Comparison of ENCODE assay signal across 8 cellular contexts in the genomic region with DNA sequence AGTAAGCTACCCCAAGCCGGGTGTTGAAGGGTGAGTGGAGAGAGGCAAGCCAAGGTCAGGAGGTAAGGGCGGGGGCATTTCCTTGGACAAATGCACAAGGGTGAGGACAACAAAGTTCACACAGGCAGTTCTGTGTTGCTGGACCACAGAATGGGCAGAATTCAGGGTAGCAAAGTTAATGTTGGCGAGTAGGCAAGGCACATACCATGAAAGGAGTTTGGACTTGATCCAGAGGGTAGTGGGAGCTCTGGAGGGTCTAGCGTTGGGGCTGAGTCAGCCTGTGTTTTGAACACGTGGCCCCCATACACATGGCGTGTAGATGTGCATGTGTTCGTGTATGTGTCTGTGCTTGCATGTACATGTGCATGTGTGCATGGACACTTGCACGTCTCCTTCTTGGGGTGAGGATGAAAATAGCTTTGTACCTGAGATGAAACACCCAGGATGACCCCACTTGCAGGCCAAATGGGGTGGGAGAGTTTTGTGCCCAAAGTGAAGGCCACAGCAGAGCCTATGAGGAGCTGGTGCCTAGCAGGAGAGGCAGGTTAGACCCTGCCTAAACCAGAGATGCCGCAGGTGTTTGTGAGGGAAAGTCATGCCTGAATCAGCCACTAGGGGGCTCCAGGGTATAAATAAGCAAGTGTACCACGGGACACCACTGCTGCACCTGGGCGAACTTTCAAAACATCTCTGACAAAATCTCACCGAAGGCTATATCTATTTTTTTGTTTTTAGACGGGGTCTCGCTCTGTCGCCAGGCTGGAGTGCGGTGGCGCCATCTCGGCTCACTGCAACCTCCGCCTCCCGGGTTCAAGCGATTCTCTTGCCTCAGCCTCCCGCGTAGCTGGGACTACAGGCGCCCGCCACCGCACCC. TPM values are rescaled to one million over a fixed set of nuclear protein-coding genes. Genes with fewer than 3 reads are reported as not detected.
DNase-seq lines count a peak whose midpoint lies in the region; ATAC-seq, FAIRE-seq and TF ChIP-seq lines count a peak whose summit lies in the region.

No MANE protein-coding gene starts in this region.

- H2AK5ac ChIP-seq in mesendoderm (ENCODE audit: low read length) = no peak overlapping the region

- H2BK120ac ChIP-seq in mesendoderm (ENCODE audit: low read depth, low read length) = no peak overlapping the region

- no peak overlapping the region for H3K56ac ChIP-seq in mesendoderm (ENCODE audit: low read length)

- no peaks in the 10 kb centered on the region for H3K9me3 Mint-ChIP-seq in activated CD4-positive, alpha-beta memory T cell treated with anti-CD3 and anti-CD28 coated beads, Interleukin-2, amount 10 ng/mL, durations not matched to agents 7 days and 5 days

- no peak overlapping the region for H4K5ac ChIP-seq in mesendoderm (ENCODE audit: low read length)

- CTCF ChIA-PET in activated CD4-positive, alpha-beta memory T cell treated with anti-CD3 and anti-CD28 coated beads, Interleukin-2, amount 10 ng/mL, durations not matched to agents 7 days and 5 days (lab: Charles Lee) = interaction anchor here (0.6 to 4.5 kb wide), 14 partner anchors 10 to 190 kb away, joined by 3 to 43 read pairs (median 3); a partner anchor contains a TSS

- H3K4me1 Mint-ChIP-seq in activated CD4-positive, alpha-beta memory T cell treated with anti-CD3 and anti-CD28 coated beads, Interleukin-2, amount 10 ng/mL, durations not matched to agents 7 days and 5 days = peaks cover 23% of the 10 kb centered on the region

- peaks cover 2% of the 10 kb centered on the region for H3K36me3 Mint-ChIP-seq in activated CD4-positive, alpha-beta memory T cell treated with anti-CD3 and anti-CD28 coated beads, Interleukin-2, amount 10 ng/mL, durations not matched to agents 7 days and 5 days (ENCODE audit: low read depth)

- H3K27ac ChIP-seq in dorsolateral prefrontal cortex (no peak overlapping the region), mesendoderm (ENCODE audit: low read depth, low read length) (no peak overlapping the region)

- POLR2A ChIA-PET in activated CD4-positive, alpha-beta memory T cell treated with anti-CD3 and anti-CD28 coated beads, Interleukin-2, amount 10 ng/mL, durations not matched to agents 7 days and 5 days (lab: Charles Lee) = interaction anchor here (0.8 to 3.0 kb wide), 12 partner anchors 8 to 193 kb away, joined by 3 to 15 read pairs (median 4); a partner anchor contains a TSS

- H3K4me1 ChIP-seq in mesendoderm (ENCODE audit: control insufficient read depth, low read depth, low read length) = no peaks in the 10 kb centered on the region

- H3K18ac ChIP-seq in mesendoderm (ENCODE audit: low read length) = no peak overlapping the region

- H3K27me3 Mint-ChIP-seq in activated CD4-positive, alpha-beta memory T cell treated with anti-CD3 and anti-CD28 coated beads, Interleukin-2, amount 10 ng/mL, durations not matched to agents 7 days and 5 days = no peaks in the 10 kb centered on the region

- H3K4me2 ChIP-seq in mesendoderm (ENCODE audit: low read length) = no peak overlapping the region

- no peaks in the 10 kb centered on the region for H3K79me2 ChIP-seq in mesendoderm (ENCODE audit: control insufficient read depth, insufficient read depth, low read length)

- no peak overlapping the region for H3K4ac ChIP-seq in mesendoderm (ENCODE audit: low read depth, low read length)

- H3K4me3 Mint-ChIP-seq in activated CD4-positive, alpha-beta memory T cell treated with anti-CD3 and anti-CD28 coated beads, Interleukin-2, amount 10 ng/mL, durations not matched to agents 7 days and 5 days = no peak overlapping the region

- peak overlapping the region; percentile 44 for H3K27ac Mint-ChIP-seq in activated CD4-positive, alpha-beta memory T cell treated with anti-CD3 and anti-CD28 coated beads, Interleukin-2, amount 10 ng/mL, durations not matched to agents 7 days and 5 days

- WGBS in mesendoderm (ENCODE audit: extremely low coverage, insufficient coverage, low lambda C conversion rate) = no CpG with 5 or more reads among the region's 26 CpGs

- intact Hi-C loops in dorsolateral prefrontal cortex (cut with DNase I) = loop anchor here (5.0 to 10.0 kb wide), 5 partner anchors 125 to 190 kb away; a partner anchor contains a TSS

- DNase-seq in NCI-H774 (lab: John Stamatoyannopoulos, UW) = peak; percentile 63
- peak; percentile 86 for DNase-seq in activated CD4-positive, alpha-beta memory T cell treated with anti-CD3 and anti-CD28 coated beads, Interleukin-2, amount 10 ng/mL, durations not matched to agents 7 days and 5 days
- peak in 8 of 10 donors; percentile 53 to 91 (median 72) for DNase-seq in dorsolateral prefrontal cortex
- DNase-seq in mesendoderm = peak; percentile 82
- DNase-seq in stimulated activated CD8-positive, alpha-beta memory T cell treated with anti-CD3 and anti-CD28 coated beads, Interleukin-4, amount 100 ng/mL, for 24 hours (ENCODE audit: low read depth) = peak; percentile 69

- H2BK5ac ChIP-seq in mesendoderm (ENCODE audit: low read length) = no peak overlapping the region

- H3K4me3 ChIP-seq in dorsolateral prefrontal cortex (peak overlapping the region in 3 of 59 donors; percentile 7 to 22 (median 15)), mesendoderm (ENCODE audit: low read length) (no peak overlapping the region)

- H3K23ac ChIP-seq in mesendoderm (ENCODE audit: low read length) = no peak overlapping the region

- no peak overlapping the region for H4K8ac ChIP-seq in mesendoderm (ENCODE audit: low read depth, low read length)

- FAIRE-seq in G401.6 (lab: Jason Lieb, UNC) = peak; percentile 90

- H3K9ac ChIP-seq in mesendoderm (ENCODE audit: low read length) = no peak overlapping the region

- no peaks in the 10 kb centered on the region for H3K79me1 ChIP-seq in mesendoderm (ENCODE audit: low read length)

- ATAC-seq in HG03354 (IDR thresholded peaks at IDR 0.05; ENCODE audit: poor library complexity, severe bottlenecking, unreplicated experiment) (peak; percentile 59), GM19023 (IDR thresholded peaks at IDR 0.05; ENCODE audit: unreplicated experiment) (no peak)

- TF ChIP-seq CTCF in dorsolateral prefrontal cortex (IDR thresholded peaks at IDR 0.05 in 54 of 56, conservative IDR thresholded peaks at IDR 0.05 in 2 of 56; ENCODE audit: low read depth in 1 of 56, partially characterized antibody in 56 of 56) = peak; percentile 68 to 94 (median 90)

- no peaks in the 10 kb centered on the region for H3K36me3 ChIP-seq in mesendoderm (ENCODE audit: control insufficient read depth, insufficient read depth, low read length)

- H2BK15ac ChIP-seq in mesendoderm (replicated peaks; ENCODE audit: low read depth) = no peak overlapping the region

- no peaks in the 10 kb centered on the region for H3K27me3 ChIP-seq in dorsolateral prefrontal cortex
- H3K27me3 ChIP-seq in mesendoderm (ENCODE audit: insufficient read depth, low read length, poor library complexity) = no peaks in the 10 kb centered on the region

RNA-seq across cellular contexts. Expression of a gene that starts 21.8 kb away (rescaled TPM):
- total RNA-seq in activated CD4-positive, alpha-beta memory T cell treated with anti-CD3 and anti-CD28 coated beads, Interleukin-2, amount 10 ng/mL, durations not matched to agents 7 days and 5 days = 10 to 100 TPM; 24.9 to 25.3 TPM
- total RNA-seq in dorsolateral prefrontal cortex = 10 to 100 TPM in 118 of 120 experiments, 1 to 10 TPM in 2; 8.6 to 41.4 (median 19.7) TPM
- 20.2 TPM for polyA plus RNA-seq in mesendoderm (2013, experiment 1 of 2)
- 18.8 TPM for polyA plus RNA-seq in mesendoderm (2013, experiment 2 of 2)
